In the genomic region with DNA sequence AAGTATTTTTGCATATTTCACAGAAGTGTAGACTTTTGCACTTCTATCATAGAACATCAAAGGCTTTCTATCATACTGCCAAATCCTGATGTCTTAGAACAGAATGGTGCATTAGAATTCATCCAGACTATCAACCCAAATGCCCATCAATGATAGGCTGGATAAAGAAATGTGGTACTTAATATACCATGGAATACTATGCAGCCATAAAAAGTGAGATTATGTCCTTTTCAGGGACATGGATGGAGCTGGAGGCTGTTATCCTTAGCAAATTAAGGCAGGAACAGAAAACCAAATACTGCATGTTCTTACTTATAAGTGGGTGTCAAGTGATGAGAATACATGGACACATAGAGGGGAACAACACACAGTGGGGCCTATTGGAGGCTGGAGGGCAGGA, we compare ENCODE assay signal across 25 cellular contexts.
A peak's percentile ranks its signal among the peaks of the same experiment; 100 is the strongest.
DNase-seq lines count a peak whose midpoint lies in the region; ATAC-seq, FAIRE-seq and TF ChIP-seq lines count a peak whose summit lies in the region.
"Had no signal": no experiment of that assay in that cellular context is flagged by ENCODE, and none has a peak within 500 bp of the region (broad histone marks: within the 10 kb centered on the region; RNA-seq: fewer than 3 reads in every experiment).

No MANE protein-coding gene starts in this region.

- no peaks in the 10 kb centered on the region for H3K9me3 ChIP-seq in HEK293 (ENCODE audit: control insufficient read depth, insufficient read depth, low read depth, low read length)
- H3K9me3 ChIP-seq: BE2C, BLaER1 had no signal

- no peak for TF ChIP-seq POLR2A in GM12891 (IDR thresholded peaks at IDR 0.05; ENCODE audit: low read depth, low read length)

- peaks cover 4% of the 10 kb centered on the region for H3K27me3 Mint-ChIP-seq in GM23338 (ENCODE audit: insufficient read depth, low read depth, poor library complexity)
- H3K27me3 Mint-ChIP-seq: CD4-positive, alpha-beta memory T cell; CD4-positive, CD25-positive, alpha-beta regulatory T cell; CD8-positive, alpha-beta memory T cell had no signal

- POLR2A ChIA-PET in HEK293 (lab: Yijun Ruan, JAX) = no interaction called here

- no peaks in the 10 kb centered on the region for H3K9me3 Mint-ChIP-seq in GM23338
- H3K9me3 Mint-ChIP-seq: CD4-positive, alpha-beta memory T cell; CD4-positive, CD25-positive, alpha-beta regulatory T cell; CD8-positive, alpha-beta memory T cell had no signal

- peak overlapping the region; percentile 40; the same call in 1 of the 2 replicates for H3K27ac ChIP-seq in GM23338 (ENCODE audit: low read depth)
- no peak overlapping the region for H3K27ac ChIP-seq in HEK293 (ENCODE audit: extremely low read depth, low read depth, low read length)
- H3K27ac ChIP-seq: BLaER1 had no signal

- no peaks in the 10 kb centered on the region for H3K27me3 ChIP-seq in GM23338 (ENCODE audit: insufficient read depth)
- H3K27me3 ChIP-seq: BE2C, BLaER1 had no signal

- no peaks in the 10 kb centered on the region for H3K4me1 ChIP-seq in GM23338 (ENCODE audit: insufficient read depth)
- H3K4me1 ChIP-seq in HEK293 (ENCODE audit: control insufficient read depth, insufficient read depth, low read length) = peaks cover 2% of the 10 kb centered on the region; the same call in 1 of the 2 replicates
- H3K4me1 ChIP-seq: BE2C had no signal

- CTCF ChIA-PET in HEK293 (lab: Yijun Ruan, JAX) = interaction anchor here (0.6 to 0.7 kb wide), 3 partner anchors 14 to 279 kb away, joined by 3 read pairs; no protein-coding TSS in a partner anchor

- H3K9me2 ChIP-seq in GM23338 (ENCODE audit: insufficient read depth) = no peaks in the 10 kb centered on the region

- FAIRE-seq in GM12891 (lab: Jason Lieb, UNC) = peak; percentile 31
- FAIRE-seq: A204.1, GM12878 had no signal

- DNase-seq in GM12891 (ENCODE audit: insufficient read length, low spot score) (no peak), GM23338 (ENCODE audit: low spot score) (no peak), SW 1271 (lab: John Stamatoyannopoulos, UW) (no peak)
- DNase-seq: 8988T; ACHN; BE2C; C1 segment of cervical spinal cord; CD4-positive, alpha-beta memory T cell; CD4-positive, CD25-positive, alpha-beta regulatory T cell; CD8-positive, alpha-beta memory T cell; COR-L47; DMS 273 treated with DMSO at 0.1 percent for 48 hours; DMS153; DMS53; DMS79; DND-41; EL; GDM1 had no signal

- H3K79me2 ChIP-seq in GM23338 (replicated peaks; ENCODE audit: insufficient read depth) = peaks cover 81% of the 10 kb centered on the region

- no peaks in the 10 kb centered on the region for H3F3A ChIP-seq in GM23338 (replicated peaks; ENCODE audit: low read depth)

- H3K36me3 ChIP-seq in GM23338 (ENCODE audit: insufficient read depth) (no peaks in the 10 kb centered on the region; the same call in none of the 2 replicates), HEK293 (ENCODE audit: control insufficient read depth in 2 of 2, insufficient read depth in 1 of 2, low read length in 2 of 2) (peaks cover 0 to 11% of the 10 kb centered on the region in 2 experiments; a peak in 1 of 3 replicates)
- H3K36me3 ChIP-seq: BE2C had no signal

- ATAC-seq in GM23338 (no peak), GM19023 (IDR thresholded peaks at IDR 0.05; ENCODE audit: unreplicated experiment) (no peak), GM21529 (IDR thresholded peaks at IDR 0.05; ENCODE audit: unreplicated experiment) (no peak)
- ATAC-seq: GM12878 had no signal

- no peak overlapping the region for H3K27ac Mint-ChIP-seq in GM23338
- H3K27ac Mint-ChIP-seq: CD4-positive, alpha-beta memory T cell; CD4-positive, CD25-positive, alpha-beta regulatory T cell had no signal

- H4K20me1 ChIP-seq in GM23338 (replicated peaks; ENCODE audit: insufficient read depth) = 0 out of 2 replicates have a peak, but pooled peaks cover 3% of the 10 kb centered on the region

- H3K4me3 Mint-ChIP-seq in GM23338 = no peak overlapping the region
- H3K4me3 Mint-ChIP-seq: CD14-positive monocyte; CD4-positive, alpha-beta memory T cell; CD4-positive, CD25-positive, alpha-beta regulatory T cell; CD8-positive, alpha-beta memory T cell had no signal

- no peak overlapping the region for H3K4me2 ChIP-seq in GM23338
- H3K4me2 ChIP-seq: BLaER1 had no signal

- H2AFZ ChIP-seq in GM23338 = no peak overlapping the region

- no peak for TF ChIP-seq CTCF in GM23338 (conservative IDR thresholded peaks at IDR 0.05; ENCODE audit: low read depth in 2 of 2)
- no peak for TF ChIP-seq CTCF in HEK293 (tag by site-specific recombination; IDR thresholded peaks at IDR 0.05)

- no peak overlapping the region for H3K4me3 ChIP-seq in GM23338
- H3K4me3 ChIP-seq in HEK293 (ENCODE audit: low read depth, low read length) = no peak overlapping the region
- H3K4me3 ChIP-seq: BLaER1, GM12878 had no signal

- H3K36me3 Mint-ChIP-seq in GM23338 (ENCODE audit: low read depth) = peaks cover 66% of the 10 kb centered on the region
- H3K36me3 Mint-ChIP-seq: CD4-positive, alpha-beta memory T cell had no signal

- peaks cover 4% of the 10 kb centered on the region; the same call in 1 of the 3 replicates for H3K4me1 Mint-ChIP-seq in GM23338

TF ChIP-seq in GM12891, 5 proteins besides CTCF, POLR2A, EP300 and RAD21:
- no peak for TF ChIP-seq PAX5 (IDR thresholded peaks at IDR 0.05; ENCODE audit: insufficient read depth, low read length, severe bottlenecking)
TF ChIP-seq in GM12891: peak in this region for 0.

TF ChIP-seq in GM23338, 12 proteins besides CTCF, POLR2A, EP300 and RAD21:
- TF ChIP-seq NANOG (IDR thresholded peaks at IDR 0.05; ENCODE audit: borderline replicate concordance) (no peak), EZH2phosphoT487 (IDR thresholded peaks at IDR 0.05; ENCODE audit: unreplicated experiment) (no peak), JUNB (IDR thresholded peaks at IDR 0.05; ENCODE audit: unreplicated experiment) (no peak), STAT1 (IDR thresholded peaks at IDR 0.05; ENCODE audit: unreplicated experiment) (no peak), CREB1 (CRISPR knock-in tag; IDR thresholded peaks at IDR 0.05; ENCODE audit: low read depth) (no peak), ZNF114 (CRISPR knock-in tag; IDR thresholded peaks at IDR 0.05) (no peak), ZNF331 (CRISPR knock-in tag; IDR thresholded peaks at IDR 0.05; ENCODE audit: low read depth) (no peak), EZH2 (IDR thresholded peaks at IDR 0.05; ENCODE audit: low read depth, unreplicated experiment) (no peak)

TF ChIP-seq in HEK293, 187 proteins besides CTCF, POLR2A, EP300 and RAD21:
- no peak for TF ChIP-seq ZEB2 (tag by site-specific recombination; IDR thresholded peaks at IDR 0.05)
- TF ChIP-seq ZNF335 (tag by site-specific recombination; conservative IDR thresholded peaks at IDR 0.05) = no peak
- peak; percentile 89 for TF ChIP-seq ZNF146 (tag by site-specific recombination; IDR thresholded peaks at IDR 0.05)
- TF ChIP-seq, protein P1, sequence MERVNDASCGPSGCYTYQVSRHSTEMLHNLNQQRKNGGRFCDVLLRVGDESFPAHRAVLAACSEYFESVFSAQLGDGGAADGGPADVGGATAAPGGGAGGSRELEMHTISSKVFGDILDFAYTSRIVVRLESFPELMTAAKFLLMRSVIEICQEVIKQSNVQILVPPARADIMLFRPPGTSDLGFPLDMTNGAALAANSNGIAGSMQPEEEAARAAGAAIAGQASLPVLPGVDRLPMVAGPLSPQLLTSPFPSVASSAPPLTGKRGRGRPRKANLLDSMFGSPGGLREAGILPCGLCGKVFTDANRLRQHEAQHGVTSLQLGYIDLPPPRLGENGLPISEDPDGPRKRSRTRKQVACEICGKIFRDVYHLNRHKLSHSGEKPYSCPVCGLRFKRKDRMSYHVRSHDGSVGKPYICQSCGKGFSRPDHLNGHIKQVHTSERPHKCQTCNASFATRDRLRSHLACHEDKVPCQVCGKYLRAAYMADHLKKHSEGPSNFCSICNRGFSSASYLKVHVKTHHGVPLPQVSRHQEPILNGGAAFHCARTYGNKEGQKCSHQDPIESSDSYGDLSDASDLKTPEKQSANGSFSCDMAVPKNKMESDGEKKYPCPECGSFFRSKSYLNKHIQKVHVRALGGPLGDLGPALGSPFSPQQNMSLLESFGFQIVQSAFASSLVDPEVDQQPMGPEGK (tag by site-specific recombination; IDR thresholded peaks at IDR 0.05) = no peak
- no peak for TF ChIP-seq ZNF248 (tag by site-specific recombination; IDR thresholded peaks at IDR 0.05)
- TF ChIP-seq, protein P2, sequence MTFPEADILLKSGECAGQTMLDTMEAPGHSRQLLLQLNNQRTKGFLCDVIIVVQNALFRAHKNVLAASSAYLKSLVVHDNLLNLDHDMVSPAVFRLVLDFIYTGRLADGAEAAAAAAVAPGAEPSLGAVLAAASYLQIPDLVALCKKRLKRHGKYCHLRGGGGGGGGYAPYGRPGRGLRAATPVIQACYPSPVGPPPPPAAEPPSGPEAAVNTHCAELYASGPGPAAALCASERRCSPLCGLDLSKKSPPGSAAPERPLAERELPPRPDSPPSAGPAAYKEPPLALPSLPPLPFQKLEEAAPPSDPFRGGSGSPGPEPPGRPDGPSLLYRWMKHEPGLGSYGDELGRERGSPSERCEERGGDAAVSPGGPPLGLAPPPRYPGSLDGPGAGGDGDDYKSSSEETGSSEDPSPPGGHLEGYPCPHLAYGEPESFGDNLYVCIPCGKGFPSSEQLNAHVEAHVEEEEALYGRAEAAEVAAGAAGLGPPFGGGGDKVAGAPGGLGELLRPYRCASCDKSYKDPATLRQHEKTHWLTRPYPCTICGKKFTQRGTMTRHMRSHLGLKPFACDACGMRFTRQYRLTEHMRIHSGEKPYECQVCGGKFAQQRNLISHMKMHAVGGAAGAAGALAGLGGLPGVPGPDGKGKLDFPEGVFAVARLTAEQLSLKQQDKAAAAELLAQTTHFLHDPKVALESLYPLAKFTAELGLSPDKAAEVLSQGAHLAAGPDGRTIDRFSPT (tag by site-specific recombination; IDR thresholded peaks at IDR 0.05) = no peak
- no peak for TF ChIP-seq ZNF221 (tag by site-specific recombination; IDR thresholded peaks at IDR 0.05; ENCODE audit: borderline replicate concordance)
- TF ChIP-seq, protein P3, sequence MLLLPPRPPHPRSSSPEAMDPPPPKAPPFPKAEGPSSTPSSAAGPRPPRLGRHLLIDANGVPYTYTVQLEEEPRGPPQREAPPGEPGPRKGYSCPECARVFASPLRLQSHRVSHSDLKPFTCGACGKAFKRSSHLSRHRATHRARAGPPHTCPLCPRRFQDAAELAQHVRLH (tag by site-specific recombination; IDR thresholded peaks at IDR 0.05) = peak; percentile 37; the same call in 1 of the 2 replicates
TF ChIP-seq in HEK293: peak in this region for 2.
